Comparison of ENCODE assay signal across 21 cellular contexts in genomic region chr1:7333094-7333493, GRCh38.
DNase-seq lines count a peak whose midpoint lies in the region; FAIRE-seq and TF ChIP-seq lines count a peak whose summit lies in the region.
"Had no signal": no experiment of that assay in that cellular context is flagged by ENCODE, and none has a peak within 500 bp of the region (broad histone marks: within the 10 kb centered on the region; RNA-seq: fewer than 3 reads in every experiment).

No MANE protein-coding gene starts in this region.

- TF ChIP-seq CTCF in bronchial epithelial cell (IDR thresholded peaks at IDR 0.05; ENCODE audit: insufficient read depth, low read length, severe bottlenecking): no peak
- TF ChIP-seq CTCF in testis (IDR thresholded peaks at IDR 0.05): no peak

- no peak for TF ChIP-seq POLR2A in testis (IDR thresholded peaks at IDR 0.05)

- H3K27ac ChIP-seq in mucosa of rectum (ENCODE audit: low read depth in 2 of 2, low read length in 2 of 2) (peak overlapping the region; percentile 43 to 78), testis (no peak overlapping the region)

- peak; percentile 86 for FAIRE-seq in bronchial epithelial cell (lab: Jason Lieb, UNC)
- FAIRE-seq: D721Med, GM12892, GM18507, H1, HTR-8/SVneo had no signal

- H3K9me3 ChIP-seq in mucosa of rectum (ENCODE audit: control insufficient read depth in 2 of 2, low read length in 2 of 2): no peaks in the 10 kb centered on the region
- no peaks in the 10 kb centered on the region for H3K9me3 ChIP-seq in testis
- H3K9me3 ChIP-seq: MG63, Peyer's patch, SJSA1 had no signal

- intact Hi-C loops in testis (cut with DNase I; ENCODE audit: low total_unique reads): no loop called here

- H3K27me3 ChIP-seq in bronchial epithelial cell (ENCODE audit: control insufficient read depth, insufficient read depth, low read length) (no peaks in the 10 kb centered on the region), mucosa of rectum (ENCODE audit: control insufficient read depth in 2 of 2, insufficient read depth in 2 of 2, low read length in 2 of 2) (no peaks in the 10 kb centered on the region), testis (no peaks in the 10 kb centered on the region)
- H3K27me3 ChIP-seq: MG63, Peyer's patch, SJSA1 had no signal

- peak; percentile 10 for DNase-seq in activated CD8-positive, alpha-beta memory T cell treated with anti-CD3 and anti-CD28 coated beads, Interleukin-2, amount 50 U/mL, for 48 hours
- no peak for DNase-seq in activated CD8-positive, alpha-beta memory T cell treated with anti-CD3 and anti-CD28 coated beads, Interleukin-2, amount 50 U/mL, for 4 hours
- DNase-seq in bronchial epithelial cell (ENCODE audit: low read depth) (no peak), GM19240 (ENCODE audit: insufficient read length, low spot score) (no peak), AG08396 (ENCODE audit: low spot score) (no peak), testis (no peak), retina (no peak)
- DNase-seq: HFFc6; Kasumi-1; MG63; NCI-H1092 treated with DMSO at 0.1 percent for 48 hours; NCI-H2081; NK-92 treated with Interleukin-12 subunit alpha and Interleukin-12 subunit beta, amount 100 ng/mL, for 24 hours; Peyer's patch had no signal

- H3K4me3 ChIP-seq in bronchial epithelial cell (ENCODE audit: low read depth, low read length) (no peak overlapping the region), mucosa of rectum (ENCODE audit: low read length in 2 of 2) (no peak overlapping the region), testis (no peak overlapping the region)
- H3K4me3 ChIP-seq: MG63, Peyer's patch, SJSA1 had no signal

- H3K4me1 ChIP-seq in mucosa of rectum (ENCODE audit: control insufficient read depth in 2 of 2, insufficient read depth in 2 of 2, low read length in 2 of 2): peaks cover 5 to 23% of the 10 kb centered on the region in 2 donors
- H3K4me1 ChIP-seq in testis: no peaks in the 10 kb centered on the region
- H3K4me1 ChIP-seq: Peyer's patch had no signal

- H3K9ac ChIP-seq in mucosa of rectum (ENCODE audit: low read depth in 1 of 2, low read length in 2 of 2): no peak overlapping the region

- WGBS in testis, 2 donors: 94% methylated on average over 4 to 11 of the region's 11 CpGs

- no peaks in the 10 kb centered on the region for H3K36me3 ChIP-seq in bronchial epithelial cell (ENCODE audit: control insufficient read depth, insufficient read depth, low read length)
- no peaks in the 10 kb centered on the region for H3K36me3 ChIP-seq in mucosa of rectum (ENCODE audit: control insufficient read depth in 2 of 2, insufficient read depth in 2 of 2, low read length in 2 of 2)
- no peaks in the 10 kb centered on the region for H3K36me3 ChIP-seq in testis (ENCODE audit: low read depth, missing control alignments)
- H3K36me3 ChIP-seq: MG63, Peyer's patch, SJSA1 had no signal

Comparison
In these comparisons a context has a peak if more than half of its experiments do, and no peak if none do; other contexts are left out.
1. H3K27ac ChIP-seq: peak in mucosa of rectum (2 of 2); none in testis (0 of 2).